In genomic region chr19:7980168-7980567, GRCh38 we compare ENCODE assay signal across 26 cellular contexts. TPM values are rescaled to one million over a fixed set of nuclear protein-coding genes. Genes with fewer than 3 reads are reported as not detected.
A peak's percentile ranks its signal among the peaks of the same experiment; 100 is the strongest.
DNase-seq lines count a peak whose midpoint lies in the region; ATAC-seq, FAIRE-seq and TF ChIP-seq lines count a peak whose summit lies in the region.
"Had no signal": no experiment of that assay in that cellular context is flagged by ENCODE, and none has a peak within 500 bp of the region (broad histone marks: within the 10 kb centered on the region; RNA-seq: fewer than 3 reads in every experiment).

No MANE protein-coding gene starts in this region.

- peaks cover 28% of the 10 kb centered on the region for H4K20me1 ChIP-seq in GM23338 (replicated peaks; ENCODE audit: insufficient read depth)

- H3K9me2 ChIP-seq in GM23338 (ENCODE audit: insufficient read depth) = no peaks in the 10 kb centered on the region

- H3K4me1 ChIP-seq in lower lobe of right lung (no peaks in the 10 kb centered on the region), GM23338 (ENCODE audit: insufficient read depth) (no peaks in the 10 kb centered on the region)

- H3K9me3 ChIP-seq in T-helper 17 cell (ENCODE audit: control insufficient read depth, low read length, poor library complexity, severe bottlenecking) = no peaks in the 10 kb centered on the region
- no peaks in the 10 kb centered on the region for H3K9me3 ChIP-seq in lower lobe of right lung
- H3K9me3 ChIP-seq: BLaER1 had no signal

- H2AFZ ChIP-seq in GM23338 = no peak overlapping the region
- H2AFZ ChIP-seq: PC-9 had no signal

- H3K4me3 ChIP-seq in lower lobe of right lung = no peak overlapping the region
- H3K4me3 ChIP-seq in GM23338 = no peak overlapping the region
- H3K4me3 ChIP-seq: BLaER1, PC-9, SK-N-MC had no signal

- H3K4me3 Mint-ChIP-seq in T-helper 17 cell = no peak overlapping the region
- H3K4me3 Mint-ChIP-seq in GM23338 = no peak overlapping the region
- H3K4me3 Mint-ChIP-seq: CD4-positive, alpha-beta T cell; IgD-negative memory B cell had no signal

- no peaks in the 10 kb centered on the region for H3K9me3 Mint-ChIP-seq in GM23338
- H3K9me3 Mint-ChIP-seq: CD4-positive, alpha-beta T cell; IgD-negative memory B cell had no signal

- intact Hi-C loops in Right ventricle myocardium superior (cut with DNase I) (no loop called here), Right ventricle myocardium inferior (cut with DNase I) (no loop called here), lower lobe of right lung (cut with DNase I) (no loop called here)

- H3K4me1 Mint-ChIP-seq in T-helper 17 cell (peaks cover 7% of the 10 kb centered on the region), GM23338 (no peaks in the 10 kb centered on the region)

- TF ChIP-seq CTCF in lower lobe of right lung (IDR thresholded peaks at IDR 0.05) = no peak
- TF ChIP-seq CTCF in GM23338 (conservative IDR thresholded peaks at IDR 0.05; ENCODE audit: low read depth in 2 of 2) = no peak

- in situ Hi-C loops in G401 (cut with HindIII; ENCODE audit: low sequenced_read_pairs) = no loop called here

- H3K27ac Mint-ChIP-seq in T-helper 17 cell (peak overlapping the region; percentile 6), GM23338 (no peak overlapping the region)
- H3K27ac Mint-ChIP-seq: CD4-positive, alpha-beta T cell; IgD-negative memory B cell had no signal

- peaks cover 84% of the 10 kb centered on the region for H3K36me3 ChIP-seq in lower lobe of right lung
- peaks cover 16% of the 10 kb centered on the region for H3K36me3 ChIP-seq in GM23338 (ENCODE audit: insufficient read depth)

- FAIRE-seq in frontal cortex (lab: Jason Lieb, UNC) = no peak
- FAIRE-seq: A204.1, G401.6, H1 had no signal

- H3K27me3 Mint-ChIP-seq in T-helper 17 cell (no peaks in the 10 kb centered on the region), GM23338 (ENCODE audit: insufficient read depth, low read depth, poor library complexity) (peaks cover 9% of the 10 kb centered on the region)
- H3K27me3 Mint-ChIP-seq: CD4-positive, alpha-beta T cell; IgD-negative memory B cell had no signal

- no peak overlapping the region for H3K4me2 ChIP-seq in GM23338
- H3K4me2 ChIP-seq: BLaER1, KMS-11, PC-9 had no signal

- no peak for ATAC-seq in Right ventricle myocardium superior (ENCODE audit: poor library complexity)
- ATAC-seq in Right ventricle myocardium inferior = no peak
- ATAC-seq in T-helper 17 cell = no peak
- ATAC-seq in lower lobe of right lung = no peak
- no peak for ATAC-seq in GM23338

- H3F3A ChIP-seq in GM23338 (replicated peaks; ENCODE audit: low read depth) = 0 out of 2 replicates have a peak, but pooled peaks cover 3% of the 10 kb centered on the region

- peaks cover 31% of the 10 kb centered on the region for H3K79me2 ChIP-seq in GM23338 (replicated peaks; ENCODE audit: insufficient read depth)

- H3K36me3 Mint-ChIP-seq in T-helper 17 cell (ENCODE audit: low read depth) (peaks cover 4% of the 10 kb centered on the region), GM23338 (ENCODE audit: low read depth) (peaks cover 65% of the 10 kb centered on the region)

- peak; percentile 34 for DNase-seq in Right ventricle myocardium superior
- DNase-seq in Right ventricle myocardium inferior (ENCODE audit: missing footprints) = no peak
- no peak for DNase-seq in T-helper 17 cell
- DNase-seq in lower lobe of right lung = peak; percentile 24
- DNase-seq in frontal cortex (ENCODE audit: low spot score in 2 of 2) = no peak
- DNase-seq in G401 (ENCODE audit: low spot score) = no peak
- no peak for DNase-seq in GM23338 (ENCODE audit: low spot score)
- DNase-seq: CD4-positive, alpha-beta T cell; DMS53; HCEC 1CT; NCI-H1092; NCI-H1417 treated with DMSO at 0.1 percent for 48 hours; NCI-H1694 treated with DMSO at 0.1 percent for 48 hours; NCI-H2081; NCI-H2227 treated with DMSO at 0.1 percent for 48 hours; NCI-H526 treated with DMSO at 0.1 percent for 48 hours; PC-9; RPMI8226; SIG-M5 had no signal

- no peak overlapping the region for H3K27ac ChIP-seq in lower lobe of right lung
- H3K27ac ChIP-seq in GM23338 (ENCODE audit: low read depth) = no peak overlapping the region
- H3K27ac ChIP-seq: BLaER1, KMS-11, PC-9, SK-N-MC had no signal

- H3K27me3 ChIP-seq in lower lobe of right lung (ENCODE audit: low read depth) = no peaks in the 10 kb centered on the region
- H3K27me3 ChIP-seq in GM23338 (ENCODE audit: insufficient read depth) = no peaks in the 10 kb centered on the region
- H3K27me3 ChIP-seq: BLaER1 had no signal

TF ChIP-seq in GM23338, 12 proteins besides CTCF, POLR2A, EP300 and RAD21 (continues in another document):
- TF ChIP-seq REST (IDR thresholded peaks at IDR 0.05; ENCODE audit: unreplicated experiment) = no peak

RNA-seq across cellular contexts. Expression of gene ELAVL1, which starts 25.3 kb away (rescaled TPM):
- total RNA-seq in Right ventricle myocardium superior (49.4 TPM), Right ventricle myocardium inferior (55.1 TPM), T-helper 17 cell (10 to 100 TPM; 37.5 to 40.7 TPM), lower lobe of right lung (66.3 TPM), frontal cortex (14.3 TPM)
- 83.9 and 102 TPM in 2 replicates for total RNA-seq in G401 (2014; rRNA removed; shearing (Covaris generic))
- 118 and 143 TPM in 2 replicates for total RNA-seq in GM23338 (2014; rRNA removed; shearing (Covaris generic))
- 74.1 and 81.6 TPM in 2 replicates for polyA plus RNA-seq in GM23338 (2016; fragmentation: Nextera tagmentation; extraction: Ambion mirVana)

RNA-seq across cellular contexts. Expression of gene TIMM44, which starts 36.7 kb away (rescaled TPM):
- total RNA-seq in Right ventricle myocardium superior (116 TPM), Right ventricle myocardium inferior (111 TPM), T-helper 17 cell (10 to 100 TPM; 89.5 to 93.1 TPM), lower lobe of right lung (45.2 TPM), frontal cortex (26.9 TPM)
- total RNA-seq in G401 (2014; rRNA removed; shearing (Covaris generic)) = 100 and 168 TPM in 2 replicates
- total RNA-seq in GM23338 (2014; rRNA removed; shearing (Covaris generic)) = 121 and 125 TPM in 2 replicates
- 128 and 131 TPM in 2 replicates for polyA plus RNA-seq in GM23338 (2016; fragmentation: Nextera tagmentation; extraction: Ambion mirVana)

RNA-seq across cellular contexts. Expression of gene CTXN1, which starts 54.2 kb away (rescaled TPM):
- total RNA-seq in Right ventricle myocardium superior = 0.16 TPM
- 0.19 TPM for total RNA-seq in Right ventricle myocardium inferior
- total RNA-seq in T-helper 17 cell = not detected
- 5.8 TPM for total RNA-seq in lower lobe of right lung
- total RNA-seq in frontal cortex = 9.4 TPM
- 27.0 and 27.3 TPM in 2 replicates for total RNA-seq in G401 (2014; rRNA removed; shearing (Covaris generic))
- total RNA-seq in GM23338 (2014; rRNA removed; shearing (Covaris generic)) = 52.4 and 53.1 TPM in 2 replicates
- 22.3 and 22.5 TPM in 2 replicates for polyA plus RNA-seq in GM23338 (2016; fragmentation: Nextera tagmentation; extraction: Ambion mirVana)
- total RNA-seq: CD4-positive, alpha-beta T cell had no signal
- polyA plus RNA-seq: IgD-negative memory B cell had no signal

Comparison
In these comparisons a context has a peak if more than half of its experiments do, and no peak if none do; other contexts are left out.
1. DNase-seq: peak in Right ventricle myocardium superior (single experiment) and lower lobe of right lung (single experiment); none in Right ventricle myocardium inferior (single experiment), T-helper 17 cell (0 of 3), frontal cortex (0 of 2), G401 (single experiment) and GM23338 (single experiment).